ENCODE assay signal across 18 cellular contexts in genomic region chr17:6502871-6503509, GRCh38. TPM values are rescaled to one million over a fixed set of nuclear protein-coding genes. Genes with fewer than 3 reads are reported as not detected.
"Had no signal": no experiment of that assay in that cellular context is flagged by ENCODE, and none has a peak within 500 bp of the region (broad histone marks: within the 10 kb centered on the region; RNA-seq: fewer than 3 reads in every experiment).

No MANE protein-coding gene starts in this region.

- H3K4me2 ChIP-seq: smooth muscle cell had no signal

- H3K4me3 ChIP-seq: ovary, smooth muscle cell, thoracic aorta, transverse colon had no signal

- H3K27me3 ChIP-seq: foreskin keratinocyte, ovary, transverse colon had no signal

- ATAC-seq: effector memory CD8-positive, alpha-beta T cell; foreskin keratinocyte; left colon; left ventricle myocardium superior; naive thymus-derived CD8-positive, alpha-beta T cell; right cardiac atrium; stimulated activated naive B cell treated with anti-CD40 and anti-IgM and Interleukin-4, amounts not matched to agents 10 μg/mL and 1 μg/mL and 100 μg/mL, for 72 hours; stimulated activated naive CD8-positive, alpha-beta T cell treated with anti-CD3 and anti-CD28 coated beads, Interleukin-15, amount 100 ng/mL, for 72 hours had no signal

- H3K4me3 Mint-ChIP-seq: dendritic cell treated with granulocyte-macrophage colony-stimulating factor and Interleukin-4, amounts not matched to agents 40 ng/mL and 50 ng/mL, for 4 days; effector memory CD8-positive, alpha-beta T cell; naive thymus-derived CD8-positive, alpha-beta T cell; stimulated activated naive B cell treated with anti-CD40 and anti-IgM and Interleukin-4, amounts not matched to agents 10 μg/mL and 1 μg/mL and 100 μg/mL, for 72 hours; stimulated activated naive CD8-positive, alpha-beta T cell treated with anti-CD3 and anti-CD28 coated beads, Interleukin-15, amount 100 ng/mL, for 72 hours had no signal

- H3K36me3 ChIP-seq: ovary, thoracic aorta, transverse colon had no signal

- H3K9me3 ChIP-seq: ovary, thoracic aorta, transverse colon had no signal

- H3K4me1 Mint-ChIP-seq: naive thymus-derived CD8-positive, alpha-beta T cell; stimulated activated naive B cell treated with anti-CD40 and anti-IgM and Interleukin-4, amounts not matched to agents 10 μg/mL and 1 μg/mL and 100 μg/mL, for 72 hours; stimulated activated naive CD8-positive, alpha-beta T cell treated with anti-CD3 and anti-CD28 coated beads, Interleukin-15, amount 100 ng/mL, for 72 hours had no signal

- H3K27me3 Mint-ChIP-seq: stimulated activated naive CD8-positive, alpha-beta T cell treated with anti-CD3 and anti-CD28 coated beads, Interleukin-15, amount 100 ng/mL, for 72 hours had no signal

- H3K9me3 Mint-ChIP-seq: dendritic cell treated with granulocyte-macrophage colony-stimulating factor and Interleukin-4, amounts not matched to agents 40 ng/mL and 50 ng/mL, for 4 days; effector memory CD8-positive, alpha-beta T cell; naive thymus-derived CD8-positive, alpha-beta T cell; stimulated activated naive B cell treated with anti-CD40 and anti-IgM and Interleukin-4, amounts not matched to agents 10 μg/mL and 1 μg/mL and 100 μg/mL, for 72 hours; stimulated activated naive CD8-positive, alpha-beta T cell treated with anti-CD3 and anti-CD28 coated beads, Interleukin-15, amount 100 ng/mL, for 72 hours had no signal

- H3K27ac ChIP-seq: foreskin keratinocyte, ovary, thoracic aorta, transverse colon had no signal

- H3K36me3 Mint-ChIP-seq: naive thymus-derived CD8-positive, alpha-beta T cell; stimulated activated naive B cell treated with anti-CD40 and anti-IgM and Interleukin-4, amounts not matched to agents 10 μg/mL and 1 μg/mL and 100 μg/mL, for 72 hours had no signal

- H3K27ac Mint-ChIP-seq: dendritic cell treated with granulocyte-macrophage colony-stimulating factor and Interleukin-4, amounts not matched to agents 40 ng/mL and 50 ng/mL, for 4 days; effector memory CD8-positive, alpha-beta T cell; stimulated activated naive B cell treated with anti-CD40 and anti-IgM and Interleukin-4, amounts not matched to agents 10 μg/mL and 1 μg/mL and 100 μg/mL, for 72 hours had no signal

- DNase-seq: effector memory CD8-positive, alpha-beta T cell; erythroblast; foreskin keratinocyte; left colon; left ventricle myocardium superior; mesendoderm; naive thymus-derived CD8-positive, alpha-beta T cell; right cardiac atrium; stimulated activated CD4-positive, alpha-beta T cell treated with anti-CD3 and anti-CD28 coated beads, Interleukin-4, amount 100 ng/mL, for 1 hour; stimulated activated CD8-positive, alpha-beta memory T cell treated with anti-CD3 and anti-CD28 coated beads, Interleukin-4, amount 100 ng/mL, for 48 hours; stimulated activated naive B cell treated with anti-CD40 and anti-IgM and Interleukin-4, amounts not matched to agents 10 μg/mL and 1 μg/mL and 100 μg/mL, for 72 hours; stimulated activated naive CD8-positive, alpha-beta T cell treated with anti-CD3 and anti-CD28 coated beads, Interleukin-15, amount 100 ng/mL, for 72 hours; transverse colon had no signal

RNA-seq across cellular contexts. Expression of gene PITPNM3, which starts 53.4 kb away (rescaled TPM):
- polyA plus RNA-seq: naive thymus-derived CD8-positive, alpha-beta T cell had no signal

RNA-seq across cellular contexts. Expression of gene PIMREG, which starts 58.7 kb away (rescaled TPM):
- total RNA-seq: left ventricle myocardium superior; mononuclear cell; naive thymus-derived CD8-positive, alpha-beta T cell; thoracic aorta had no signal
